ENCODE assay signal across 12 cellular contexts in the genomic region with DNA sequence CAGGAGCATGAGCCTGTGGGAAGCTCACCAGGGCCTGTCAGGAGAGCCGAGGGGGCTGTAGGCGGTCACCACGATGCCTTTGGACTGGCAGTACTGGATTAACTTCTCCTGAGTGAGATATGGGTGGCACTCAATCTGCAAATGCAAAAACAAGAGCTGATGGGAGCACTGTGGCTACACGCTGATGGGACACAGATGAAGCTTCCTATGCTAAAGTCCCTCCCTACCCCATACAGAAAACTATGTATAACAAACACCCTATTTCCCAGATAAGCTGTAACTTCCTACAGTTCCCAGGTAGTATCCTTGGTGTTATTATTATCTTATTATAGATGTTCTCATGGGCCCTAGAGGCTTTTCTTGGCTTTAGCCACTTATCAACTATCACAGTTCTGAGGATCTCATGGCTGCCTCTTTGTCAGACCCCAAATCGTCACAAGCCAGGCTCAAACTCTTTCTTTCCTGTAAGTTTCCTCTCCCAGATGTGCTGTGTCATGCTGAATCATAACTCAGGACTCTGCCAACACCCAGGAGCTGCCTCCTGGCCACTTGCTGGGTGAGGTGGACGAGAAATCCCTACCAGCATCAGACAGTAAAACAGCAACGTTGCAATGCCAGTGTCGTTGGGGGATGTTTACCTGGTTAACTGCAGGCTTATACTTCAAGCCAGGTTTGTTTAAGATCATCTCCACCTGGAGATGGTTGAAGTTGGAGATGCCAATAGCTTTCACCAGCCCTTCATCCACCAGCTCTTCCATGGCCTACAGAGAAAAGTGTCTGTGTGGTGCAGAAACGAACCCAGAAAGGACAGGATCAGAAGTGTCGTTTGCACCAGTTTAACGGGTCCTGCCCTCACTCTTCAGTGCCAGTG. TPM values are rescaled to one million over a fixed set of nuclear protein-coding genes. Genes with fewer than 3 reads are reported as not detected.
A peak's percentile ranks its signal among the peaks of the same experiment; 100 is the strongest.
DNase-seq lines count a peak whose midpoint lies in the region; ATAC-seq and TF ChIP-seq lines count a peak whose summit lies in the region.
"Had no signal": no experiment of that assay in that cellular context is flagged by ENCODE, and none has a peak within 500 bp of the region (broad histone marks: within the 10 kb centered on the region; RNA-seq: fewer than 3 reads in every experiment).

No MANE protein-coding gene starts in this region.

- peak overlapping the region; percentile 32 for H3K4me2 ChIP-seq in skeletal muscle satellite cell (ENCODE audit: low read length)

- peaks cover 61% of the 10 kb centered on the region for H3K36me3 ChIP-seq in RWPE2 (ENCODE audit: low read depth)
- H3K36me3 ChIP-seq in skeletal muscle satellite cell (ENCODE audit: insufficient read depth, low read length), result peaks cover 56% of the 10 kb centered on the region

- DNase-seq in DMS53 (lab: John Stamatoyannopoulos, UW) (peak; percentile 36), DMS53 treated with DMSO at 0.1 percent for 48 hours (lab: John Stamatoyannopoulos, UW; ENCODE audit: unreplicated experiment) (no peak), RWPE2 (ENCODE audit: low spot score) (no peak), epithelial cell of proximal tubule (ENCODE audit: low read depth) (peak; percentile 47), NCI-H187 (lab: John Stamatoyannopoulos, UW) (no peak), glutamatergic neuron (no peak), coronary artery (ENCODE audit: low spot score) (no peak)
- DNase-seq: activated gamma-delta T cell treated with Interleukin-2 at 50 U/mL for 16 hours had no signal

- H3K27ac ChIP-seq in RWPE2 (ENCODE audit: poor library complexity, severe bottlenecking) (peak overlapping the region; percentile 42), coronary artery (no peak overlapping the region)
- H3K27ac ChIP-seq: 22Rv1 had no signal

- TF ChIP-seq CTCF in RWPE2 (IDR thresholded peaks at IDR 0.05; ENCODE audit: poor library complexity, severe bottlenecking) (no peak), epithelial cell of proximal tubule (conservative IDR thresholded peaks at IDR 0.05; ENCODE audit: low read depth, low read length) (no peak), glutamatergic neuron (IDR thresholded peaks at IDR 0.05; ENCODE audit: partially characterized antibody, unreplicated experiment) (no peak), coronary artery (IDR thresholded peaks at IDR 0.05) (no peak)

- H3K9ac ChIP-seq in skeletal muscle satellite cell (ENCODE audit: low read depth, low read length), result peak overlapping the region; percentile 53

- H3K4me3 ChIP-seq in RWPE2 (ENCODE audit: severe bottlenecking) (no peak overlapping the region), epithelial cell of proximal tubule (ENCODE audit: low read depth, low read length) (no peak overlapping the region), skeletal muscle satellite cell (ENCODE audit: low read length) (no peak overlapping the region), coronary artery (no peak overlapping the region)

- peak; percentile 65 for ATAC-seq in RWPE2 (ENCODE audit: low read depth)
- ATAC-seq: WTC11 had no signal

- no peaks in the 10 kb centered on the region for H3K9me3 ChIP-seq in RWPE2 (ENCODE audit: severe bottlenecking)
- H3K9me3 ChIP-seq in skeletal muscle satellite cell (replicated peaks; ENCODE audit: low read length), result no peaks in the 10 kb centered on the region

- H3K36me3 Mint-ChIP-seq in glutamatergic neuron (ENCODE audit: unreplicated experiment), result peaks cover 5% of the 10 kb centered on the region

- peaks cover 20% of the 10 kb centered on the region for H3K4me1 ChIP-seq in RWPE2 (ENCODE audit: insufficient read depth, poor library complexity, severe bottlenecking)
- H3K4me1 ChIP-seq in skeletal muscle satellite cell (ENCODE audit: control insufficient read depth, insufficient read depth, low read length), result peaks cover 49% of the 10 kb centered on the region

- peaks cover 2% of the 10 kb centered on the region for H3K27me3 Mint-ChIP-seq in glutamatergic neuron (ENCODE audit: unreplicated experiment)

- no peak overlapping the region for H3K27ac Mint-ChIP-seq in glutamatergic neuron (ENCODE audit: unreplicated experiment)
- H3K27ac Mint-ChIP-seq: mesothelial cell of epicardium, WTC11 had no signal

- no peaks in the 10 kb centered on the region for H3K27me3 ChIP-seq in RWPE2 (ENCODE audit: insufficient read depth, poor library complexity, severe bottlenecking)
- no peaks in the 10 kb centered on the region for H3K27me3 ChIP-seq in skeletal muscle satellite cell (ENCODE audit: control insufficient read depth, insufficient read depth, low read length)

- no peaks in the 10 kb centered on the region for H3K9me3 Mint-ChIP-seq in glutamatergic neuron (ENCODE audit: unreplicated experiment)
- H3K9me3 Mint-ChIP-seq: mesothelial cell of epicardium, WTC11 had no signal

- H3K4me3 Mint-ChIP-seq in glutamatergic neuron (ENCODE audit: unreplicated experiment), result no peak overlapping the region
- H3K4me3 Mint-ChIP-seq: mesothelial cell of epicardium, WTC11 had no signal

- H3K4me1 Mint-ChIP-seq in glutamatergic neuron (ENCODE audit: low read depth, unreplicated experiment), result peaks cover 10% of the 10 kb centered on the region

RNA-seq across cellular contexts. Expression of gene AKR1B1, which starts 10.3 kb away (rescaled TPM):
- total RNA-seq in epithelial cell of proximal tubule (134 and 277 TPM in 2 replicates), glutamatergic neuron (ENCODE audit: unreplicated experiment) (99.6 TPM)
- total RNA-seq in skeletal muscle satellite cell (2012; rRNA removed), result 142 and 151 TPM in 2 replicates

Comparison
In these comparisons a context has a peak if more than half of its experiments do, and no peak if none do; other contexts are left out.
1. DNase-seq: peak in DMS53 (single experiment) and epithelial cell of proximal tubule (single experiment); none in DMS53 treated with DMSO at 0.1 percent for 48 hours (single experiment), RWPE2 (single experiment), NCI-H187 (0 of 2), glutamatergic neuron (single experiment) and coronary artery (single experiment).